Comparison of ENCODE assay signal across 26 cellular contexts in the genomic region with DNA sequence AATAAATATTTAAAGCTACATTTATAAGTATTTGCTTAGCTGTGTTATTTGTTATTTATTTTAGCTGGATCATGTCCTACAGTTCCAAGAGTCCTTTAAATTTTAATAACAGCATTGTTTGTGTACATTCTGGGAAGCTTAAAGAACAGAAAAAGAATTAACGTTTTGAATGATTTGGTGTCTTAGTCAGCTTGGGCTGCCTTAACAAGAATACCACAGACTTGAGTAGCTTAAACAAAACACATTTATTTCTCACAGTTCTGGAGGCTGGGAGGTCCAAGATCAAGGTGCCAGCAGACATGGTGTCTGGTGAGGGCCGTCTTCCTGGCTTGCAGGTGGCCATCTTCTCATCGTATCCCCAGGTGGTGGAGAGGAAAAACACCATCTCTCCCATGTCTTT.
"Had no signal": no experiment of that assay in that cellular context is flagged by ENCODE, and none has a peak within 500 bp of the region (broad histone marks: within the 10 kb centered on the region; RNA-seq: fewer than 3 reads in every experiment).

No MANE protein-coding gene starts in this region.

- ATAC-seq: activated CD4-positive, CD25-positive, alpha-beta regulatory T cell treated with anti-CD3 and anti-CD28 coated beads, Interleukin-2, amount 50 U/mL, for 24 hours; activated T-cell treated with anti-CD3 and anti-CD28 coated beads, Interleukin-2, amount 50 U/mL, for 4 hours; activated T-helper 17 cell treated with anti-CD3 and anti-CD28 coated beads, Interleukin-2, amount 50 U/mL, for 72 hours; left lung; lower lobe of right lung; natural killer cell; stimulated activated naive CD8-positive, alpha-beta T cell treated with anti-CD3 and anti-CD28 coated beads, Interleukin-15, Interleukin-2, amounts not matched to agents 100 U/mL and 50 U/mL, for 24 hours had no signal

- H3K4me2 ChIP-seq: neural progenitor cell had no signal

- H2AFZ ChIP-seq: neural progenitor cell had no signal

- H3K36me3 ChIP-seq: esophagus squamous epithelium, left lung, lower lobe of right lung, neural progenitor cell, right atrium auricular region, spleen, upper lobe of left lung, vagina, WERI-Rb-1 had no signal

- H3K9me3 ChIP-seq: esophagus squamous epithelium, left lung, lower lobe of right lung, right atrium auricular region, spleen, testis, upper lobe of left lung, vagina had no signal

- DNase-seq: activated CD4-positive, alpha-beta memory T cell treated with anti-CD3 and anti-CD28 coated beads for 36 hours; activated CD4-positive, alpha-beta T cell treated with anti-CD3 and anti-CD28 coated beads, Interleukin-2, amount 10 ng/mL, durations not matched to agents 24 days and 14 days; activated gamma-delta T cell treated with Interleukin-2 at 50 U/mL for 16 hours; activated naive CD4-positive, alpha-beta T cell treated with anti-CD3 and anti-CD28 coated beads, Interleukin-2, amount 50 U/mL, for 16 hours; activated T-cell treated with anti-CD3 and anti-CD28 coated beads, Interleukin-2, amount 50 U/mL, for 4 hours; amygdala; dermis blood vessel endothelial cell; effector CD4-positive, alpha-beta T cell; esophagus squamous epithelium; left lung; lower lobe of right lung; mesenchymal stem cell; natural killer cell; occipital lobe; spleen; stimulated activated naive CD8-positive, alpha-beta T cell treated with anti-CD3 and anti-CD28 coated beads, Interleukin-15, Interleukin-2, amounts not matched to agents 100 U/mL and 50 U/mL, for 24 hours; T-helper 9 cell; testis; upper lobe of left lung; WERI-Rb-1 had no signal

- H3K9ac ChIP-seq: neural progenitor cell had no signal

- H3K27me3 ChIP-seq: left lung, neural progenitor cell, right atrium auricular region, testis, upper lobe of left lung, vagina had no signal

- H3K4me3 ChIP-seq: esophagus squamous epithelium, left lung, lower lobe of right lung, neural progenitor cell, right atrium auricular region, spleen, testis, upper lobe of left lung, vagina had no signal

- H3K27ac ChIP-seq: epithelial cell of prostate, left lung, lower lobe of right lung, neural progenitor cell, right atrium auricular region, spleen, testis, upper lobe of left lung, vagina, WERI-Rb-1 had no signal
